In genomic region chr7:32115831-32116230, GRCh38 we compare ENCODE assay signal across 18 cellular contexts. TPM values are rescaled to one million over a fixed set of nuclear protein-coding genes. Genes with fewer than 3 reads are reported as not detected.
DNase-seq lines count a peak whose midpoint lies in the region; FAIRE-seq and TF ChIP-seq lines count a peak whose summit lies in the region.
"Had no signal": no experiment of that assay in that cellular context is flagged by ENCODE, and none has a peak within 500 bp of the region (broad histone marks: within the 10 kb centered on the region; RNA-seq: fewer than 3 reads in every experiment).

No MANE protein-coding gene starts in this region.

- H4K20me1 ChIP-seq in keratinocyte (ENCODE audit: control insufficient read depth, extremely low read depth, insufficient read depth, low read length), result no peaks in the 10 kb centered on the region

- H3K4me3 ChIP-seq in AG10803 (ENCODE audit: low read length), result no peak overlapping the region
- no peak overlapping the region for H3K4me3 ChIP-seq in keratinocyte (ENCODE audit: control insufficient read depth in 2 of 3, extremely low read depth in 1 of 3, insufficient read depth in 2 of 3, low read depth in 1 of 3, low read length in 3 of 3)
- no peak overlapping the region for H3K4me3 ChIP-seq in effector memory CD4-positive, alpha-beta T cell (ENCODE audit: insufficient read depth, low read depth, low read length, poor library complexity, severe bottlenecking)

- peak overlapping the region; percentile 5 for H3K27ac ChIP-seq in keratinocyte (ENCODE audit: control insufficient read depth, insufficient read depth, low read length)
- H3K27ac ChIP-seq in effector memory CD4-positive, alpha-beta T cell (ENCODE audit: insufficient read depth, low read length, poor library complexity, severe bottlenecking), result no peak overlapping the region

- FAIRE-seq in keratinocyte (lab: Jason Lieb, UNC), result peak; percentile 74

- H2AFZ ChIP-seq in keratinocyte (ENCODE audit: control insufficient read depth, low read length), result no peak overlapping the region

- no peaks in the 10 kb centered on the region for H3K27me3 ChIP-seq in keratinocyte (ENCODE audit: control insufficient read depth, extremely low read depth, insufficient read depth, low read length)
- no peaks in the 10 kb centered on the region for H3K27me3 ChIP-seq in effector memory CD4-positive, alpha-beta T cell (replicated peaks; ENCODE audit: control insufficient read depth, insufficient read depth, low read length, poor library complexity, severe bottlenecking)

- H3K9me3 ChIP-seq in keratinocyte (ENCODE audit: control insufficient read depth, low read depth, low read length), result peaks cover 10% of the 10 kb centered on the region
- no peaks in the 10 kb centered on the region for H3K9me3 ChIP-seq in effector memory CD4-positive, alpha-beta T cell (ENCODE audit: control insufficient read depth, low read length)

- TF ChIP-seq CTCF in AG10803 (conservative IDR thresholded peaks at IDR 0.05; ENCODE audit: low read length), result no peak
- TF ChIP-seq CTCF in keratinocyte (optimal IDR thresholded peaks at IDR 0.05 in 1 of 3, IDR thresholded peaks at IDR 0.05 in 1 of 3, conservative IDR thresholded peaks at IDR 0.05 in 1 of 3; ENCODE audit: extremely low read depth in 1 of 3, insufficient read depth in 2 of 3, low read length in 3 of 3), result no peak

- no peak overlapping the region for H3K4me2 ChIP-seq in keratinocyte (ENCODE audit: control insufficient read depth, extremely low read depth, insufficient read depth, low read depth, low read length)

- H3K4me1 ChIP-seq in keratinocyte (ENCODE audit: control insufficient read depth, extremely low read depth, insufficient read depth, low read length), result peaks cover 3% of the 10 kb centered on the region
- no peaks in the 10 kb centered on the region for H3K4me1 ChIP-seq in effector memory CD4-positive, alpha-beta T cell (ENCODE audit: control insufficient read depth, insufficient read depth, low read length, poor library complexity, severe bottlenecking)

- no peaks in the 10 kb centered on the region for H3K36me3 ChIP-seq in keratinocyte (ENCODE audit: control insufficient read depth in 2 of 2, extremely low read depth in 1 of 2, insufficient read depth in 2 of 2, low read length in 2 of 2)
- H3K36me3 ChIP-seq in effector memory CD4-positive, alpha-beta T cell (ENCODE audit: control insufficient read depth, insufficient read depth, low read length), result no peaks in the 10 kb centered on the region

- no peak overlapping the region for H3K9ac ChIP-seq in keratinocyte (ENCODE audit: control insufficient read depth, extremely low read depth, insufficient read depth, low read length)

- DNase-seq in AG10803 (ENCODE audit: low read depth) (peak; percentile 90), HS-27A (ENCODE audit: low read depth) (peak; percentile 92), T1000 (lab: John Stamatoyannopoulos, UW) (peak; percentile 8), keratinocyte (ENCODE audit: low read depth, low spot score) (peak; percentile 28), hippocampal formation (lab: John Stamatoyannopoulos, UW) (no peak), ACHN (no peak)
- DNase-seq in effector memory CD4-positive, alpha-beta T cell, result no peak
- DNase-seq in activated CD4-positive, alpha-beta T cell treated with anti-CD3 and anti-CD28 coated beads, Interleukin-2, amount 50 U/mL, for 4 hours, result no peak
- DNase-seq: activated CD4-positive, CD25-positive, alpha-beta regulatory T cell treated with anti-CD3 and anti-CD28 coated beads, Interleukin-2, amount 50 U/mL, for 72 hours; activated naive CD8-positive, alpha-beta T cell treated with anti-CD3 and anti-CD28 coated beads, Interleukin-2, amount 50 U/mL, for 24 hours; central memory CD4-positive, alpha-beta T cell; effector CD4-positive, alpha-beta T cell; GDM1; H9; hypothalamus; midbrain; NCI-H146; right cardiac atrium had no signal

- in situ Hi-C loops in ACHN (cut with HindIII; ENCODE audit: low pct_ligation_motif_present, low pct_unique_long_range_greater_than_20kb, low sequenced_read_pairs), result no loop called here

- H3K79me2 ChIP-seq in keratinocyte (ENCODE audit: control insufficient read depth, insufficient read depth, low read length), result no peaks in the 10 kb centered on the region

- no peaks in the 10 kb centered on the region for H3K9me1 ChIP-seq in keratinocyte (ENCODE audit: control insufficient read depth, extremely low read depth, insufficient read depth, low read length)

- dilution Hi-C loops in keratinocyte (cut with MboI; ENCODE audit: extremely low pct_ligation_motif_present, low sequenced_read_pairs), result no loop called here

RNA-seq across cellular contexts. Expression of gene PDE1C, which starts 45.6 kb away (rescaled TPM):
- 0.61 to 5.3 TPM (median 2.5 TPM) in 3 replicates for polyA plus RNA-seq in keratinocyte
- polyA plus RNA-seq in keratinocyte (2011; ENCODE audit: low read depth), result 0.46 TPM
- 1.2 and 1.4 TPM in 2 replicates for polyA plus RNA-seq in keratinocyte (2011; cell fraction: cytosol; rRNA removed)
- 2.3 and 2.9 TPM in 2 replicates for polyA plus RNA-seq in keratinocyte (2011; cell fraction: nucleus; rRNA removed)
- polyA plus RNA-seq in keratinocyte (2012; ENCODE audit: low replicate concordance), result 0.07 and 7.7 TPM in 2 replicates
- polyA minus RNA-seq in keratinocyte, result 4.0 to 18.8 TPM (median 11.2 TPM) in 3 replicates
- polyA minus RNA-seq in keratinocyte (2011; cell fraction: cytosol; rRNA and poly(A)+ RNA removed), result 5.2 TPM
- polyA minus RNA-seq in keratinocyte (2011; cell fraction: nucleus; rRNA and poly(A)+ RNA removed), result 5.2 and 12.0 TPM in 2 replicates

Comparison
In these comparisons a context has a peak if more than half of its experiments do, and no peak if none do; other contexts are left out.
1. DNase-seq: peak in AG10803 (single experiment), HS-27A (single experiment), T1000 (single experiment) and keratinocyte (single experiment); none in effector memory CD4-positive, alpha-beta T cell (0 of 3), hippocampal formation (0 of 2), ACHN (single experiment) and activated CD4-positive, alpha-beta T cell treated with anti-CD3 and anti-CD28 coated beads, Interleukin-2, amount 50 U/mL, for 4 hours (0 of 2).